Comparison of ENCODE assay signal across 1 cellular context in genomic region chr1:200907611-200908097, GRCh38.
TF ChIP-seq lines count a peak whose summit lies in the region.

No MANE protein-coding gene starts in this region.

TF ChIP-seq in A549, 52 proteins besides CTCF, POLR2A, EP300 and RAD21 (continued from another document):
- TF ChIP-seq CHD2 (IDR thresholded peaks at IDR 0.05; ENCODE audit: low read length, partially characterized antibody), result no peak
- no peak for TF ChIP-seq RCOR1 (IDR thresholded peaks at IDR 0.05; ENCODE audit: low read depth, low read length)
